8 cellular contexts compared by ENCODE assay signal in the genomic region with DNA sequence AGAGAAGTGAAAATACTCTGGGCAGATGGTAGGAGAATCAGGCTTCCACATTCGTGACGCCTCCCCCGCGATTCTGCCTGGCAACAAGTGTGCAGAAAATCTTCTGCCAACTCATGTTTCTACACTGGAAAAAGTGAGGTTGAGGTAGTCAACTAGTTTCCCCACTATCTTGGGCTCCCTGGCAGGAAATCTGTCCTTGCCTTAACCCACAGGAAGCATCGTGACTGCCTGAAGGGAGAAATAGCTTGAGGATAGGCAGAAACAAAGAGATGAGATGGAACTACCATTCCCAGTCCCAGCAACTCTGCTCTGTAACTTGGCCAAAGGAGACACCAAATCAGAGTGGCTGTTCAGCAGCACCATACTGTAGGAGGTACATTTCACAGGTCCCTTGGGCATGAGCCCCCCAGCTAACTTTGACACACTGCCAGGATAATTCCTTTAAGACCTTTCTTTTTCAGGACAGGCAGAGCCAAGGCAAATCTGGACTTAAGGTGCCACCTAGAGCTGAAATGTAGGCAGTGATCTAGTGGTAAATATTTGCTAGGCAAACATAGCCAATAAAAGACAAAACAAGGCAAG.
DNase-seq lines count a peak whose midpoint lies in the region; ATAC-seq and TF ChIP-seq lines count a peak whose summit lies in the region.

No MANE protein-coding gene starts in this region.

- H2AK5ac ChIP-seq in trophoblast cell (ENCODE audit: low read length): no peak overlapping the region

- no peak overlapping the region for H2BK12ac ChIP-seq in trophoblast cell (ENCODE audit: low read length)

- H3K27ac ChIP-seq in epithelial cell of prostate (peak overlapping the region; percentile 73), trophoblast cell (ENCODE audit: low read depth, low read length) (no peak overlapping the region)

- H3K27me3 ChIP-seq in trophoblast cell (ENCODE audit: insufficient read depth, low read length): no peaks in the 10 kb centered on the region

- H3K36me3 ChIP-seq in trophoblast cell (ENCODE audit: control insufficient read depth in 1 of 2, insufficient read depth in 2 of 2, low read length in 2 of 2): no peaks in the 10 kb centered on the region

- peak; percentile 50 for DNase-seq in NCI-H69 (lab: John Stamatoyannopoulos, UW)
- DNase-seq in epithelial cell of prostate (ENCODE audit: low read depth, low spot score): no peak
- DNase-seq in trophoblast cell: peak in 1 of 2 donors; percentile 23
- DNase-seq in T1000 (lab: John Stamatoyannopoulos, UW): no peak
- DNase-seq in dedifferentiated amniotic fluid mesenchymal stem cell (ENCODE audit: extremely low spot score): no peak

- H3K9me3 ChIP-seq in trophoblast cell (ENCODE audit: insufficient read depth, low read depth, low read length): no peaks in the 10 kb centered on the region

- no peaks in the 10 kb centered on the region for H3K79me2 ChIP-seq in trophoblast cell (ENCODE audit: control insufficient read depth, insufficient read depth, low read length, poor library complexity)

- H3K4ac ChIP-seq in trophoblast cell (ENCODE audit: low read depth, low read length): no peak overlapping the region

- H3K4me3 ChIP-seq in GM12875 (ENCODE audit: low read depth, low read length) (no peak overlapping the region), trophoblast cell (ENCODE audit: low read depth, low read length) (no peak overlapping the region)

- no peak overlapping the region for H3K14ac ChIP-seq in trophoblast cell (ENCODE audit: low read length)

- H2BK120ac ChIP-seq in trophoblast cell (ENCODE audit: insufficient read depth, low read length, poor library complexity): no peak overlapping the region

- ATAC-seq in HG02610 (IDR thresholded peaks at IDR 0.05; ENCODE audit: unreplicated experiment) (no peak), GM19395 (IDR thresholded peaks at IDR 0.05; ENCODE audit: unreplicated experiment) (no peak)

- H2BK5ac ChIP-seq in trophoblast cell (ENCODE audit: low read depth, low read length, poor library complexity): no peak overlapping the region

- H3K9ac ChIP-seq in trophoblast cell (ENCODE audit: low read length): no peak overlapping the region

- H3K4me1 ChIP-seq in trophoblast cell (ENCODE audit: control insufficient read depth in 1 of 2, insufficient read depth in 2 of 2, low read length in 2 of 2): no peaks in the 10 kb centered on the region

- H4K91ac ChIP-seq in trophoblast cell (ENCODE audit: low read depth, low read length): no peak overlapping the region

- H4K12ac ChIP-seq in trophoblast cell (ENCODE audit: low read depth, low read length): no peak overlapping the region

- H3K4me2 ChIP-seq in trophoblast cell (ENCODE audit: low read length): no peak overlapping the region

- no peak overlapping the region for H4K8ac ChIP-seq in trophoblast cell (ENCODE audit: low read depth, low read length)

- H3K79me1 ChIP-seq in trophoblast cell (ENCODE audit: low read length): no peaks in the 10 kb centered on the region

- no peak overlapping the region for H2AFZ ChIP-seq in trophoblast cell (ENCODE audit: insufficient read depth, low read length, poor library complexity)

- WGBS in trophoblast cell (ENCODE audit: extremely low coverage, insufficient coverage, insufficient read length): no CpG with 5 or more reads among the region's 5 CpGs

- peak overlapping the region; percentile 2 for H3K23ac ChIP-seq in trophoblast cell (ENCODE audit: low read length)

- TF ChIP-seq CTCF in GM12875 (IDR thresholded peaks at IDR 0.05; ENCODE audit: borderline replicate concordance, insufficient read depth, low read depth, low read length): peak; percentile 12; the same call in 1 of the 2 replicates

- H3K18ac ChIP-seq in trophoblast cell (ENCODE audit: low read length): no peak overlapping the region
